ENCODE assay signal across 1 cellular context in the genomic region with DNA sequence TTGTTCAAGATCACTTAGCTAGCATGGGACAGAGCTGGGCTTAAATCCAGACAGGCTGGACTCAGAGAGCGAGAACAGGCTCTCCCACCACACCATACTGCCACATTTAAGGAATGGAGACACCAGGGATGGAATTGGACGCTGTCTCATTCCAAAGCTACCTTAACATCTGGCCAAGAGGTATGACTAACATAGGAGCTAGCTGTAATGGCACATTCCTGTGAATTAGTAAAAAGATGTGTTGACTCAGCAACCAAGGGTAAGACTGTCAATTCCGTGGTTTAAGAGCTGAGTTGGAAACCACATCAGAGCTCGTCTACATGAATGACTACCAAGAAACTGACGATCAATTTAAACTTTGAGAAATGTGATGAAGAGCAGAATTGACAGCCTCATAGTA.
TF ChIP-seq lines count a peak whose summit lies in the region.

No MANE protein-coding gene starts in this region.

TF ChIP-seq in K562, 482 proteins besides CTCF, POLR2A, EP300 and RAD21 (continued from another document):
- no peak for TF ChIP-seq ETS1 (conservative IDR thresholded peaks at IDR 0.05; ENCODE audit: control insufficient read depth, low read depth, low read length)
- no peak for TF ChIP-seq ZNF778 (CRISPR knock-in tag; IDR thresholded peaks at IDR 0.05)
- TF ChIP-seq MAFG (tag; conservative IDR thresholded peaks at IDR 0.05) = 0 out of 2 replicates have a peak, but pooled peaks have one; percentile 32
- peak; percentile 70 for TF ChIP-seq ZNF316 (IDR thresholded peaks at IDR 0.05)
- no peak for TF ChIP-seq STAG1 (CRISPR knock-in tag; IDR thresholded peaks at IDR 0.05; ENCODE audit: borderline replicate concordance)
- no peak for TF ChIP-seq PREB (CRISPR knock-in tag; IDR thresholded peaks at IDR 0.05)
- TF ChIP-seq VEZF1 (CRISPR knock-in tag; IDR thresholded peaks at IDR 0.05) = no peak
- peak; percentile 41; the same call in 1 of the 2 replicates for TF ChIP-seq C11orf30 (IDR thresholded peaks at IDR 0.05; ENCODE audit: low read depth)
